In genomic region chr10:449331-449730, GRCh38 we compare ENCODE assay signal across 6 cellular contexts.
DNase-seq lines count a peak whose midpoint lies in the region; ATAC-seq and TF ChIP-seq lines count a peak whose summit lies in the region.
"Not testable (repeated sequence)": the region's sequence is repeated elsewhere in the genome, so short reads cannot be mapped to it uniquely, and the experiment has no call there.

No MANE protein-coding gene starts in this region.

- not testable (repeated sequence) for TF ChIP-seq CTCF in fibroblast of pulmonary artery (IDR thresholded peaks at IDR 0.05; ENCODE audit: low read length, missing control alignments)

- not testable (repeated sequence) for H3K14ac ChIP-seq in mesenchymal stem cell (ENCODE audit: low read length in 2 of 2)

- not testable (repeated sequence) for ATAC-seq in T-helper 17 cell; central memory CD8-positive, alpha-beta T cell (replicated peaks; ENCODE audit: extremely low read depth, poor library complexity, severe bottlenecking)

- not testable (repeated sequence) for DNase-seq in CD4-positive, alpha-beta memory T cell; T-helper 17 cell; central memory CD8-positive, alpha-beta T cell (ENCODE audit: low spot score in 2 of 2)
- DNase-seq in LHCN-M2 (ENCODE audit: low read depth), result peak; percentile 23
- peak; percentile 31 for DNase-seq in fibroblast of pulmonary artery (ENCODE audit: low read depth)
- DNase-seq in mesenchymal stem cell, result peak; percentile 24

- H4K91ac ChIP-seq in mesenchymal stem cell (ENCODE audit: low read length), result not testable (repeated sequence)

- H3K18ac ChIP-seq in mesenchymal stem cell (ENCODE audit: low read depth in 1 of 2, low read length in 2 of 2), result not testable (repeated sequence)

- not testable (repeated sequence) for H3K9me3 ChIP-seq in CD4-positive, alpha-beta memory T cell (ENCODE audit: control insufficient read depth in 1 of 2, low read length in 2 of 2); T-helper 17 cell (ENCODE audit: control insufficient read depth, low read length, poor library complexity, severe bottlenecking); mesenchymal stem cell (ENCODE audit: control insufficient read depth, low read length)

- WGBS in mesenchymal stem cell, result 100% methylated on average over 1 of the region's 6 CpGs

- H3K27ac ChIP-seq in CD4-positive, alpha-beta memory T cell (ENCODE audit: low read depth, low read length); mesenchymal stem cell (ENCODE audit: low read length, poor library complexity, severe bottlenecking): not testable (repeated sequence)

- H3K27ac Mint-ChIP-seq in CD4-positive, alpha-beta memory T cell, result peak overlapping the region in 6 of 7 donors; percentile 38 to 72 (median 63)
- H3K27ac Mint-ChIP-seq in T-helper 17 cell; central memory CD8-positive, alpha-beta T cell (ENCODE audit: low read depth): not testable (repeated sequence)

- not testable (repeated sequence) for H3K4me3 ChIP-seq in CD4-positive, alpha-beta memory T cell (ENCODE audit: low read length in 2 of 2); fibroblast of pulmonary artery (replicated peaks; ENCODE audit: low read depth, low read length); mesenchymal stem cell (ENCODE audit: insufficient read depth in 1 of 2, low read depth in 1 of 2, low read length in 2 of 2)

- POLR2A ChIA-PET in CD4-positive, alpha-beta memory T cell (lab: Charles Lee; ENCODE audit: partially characterized antibody), result interaction anchor here (2.3 kb wide), 1 partner anchor 10 kb away, joined by 11 read pairs; no protein-coding TSS in a partner anchor

- not testable (repeated sequence) for H3K4me2 ChIP-seq in mesenchymal stem cell (ENCODE audit: low read length, poor library complexity, severe bottlenecking)

- H3K36me3 ChIP-seq in CD4-positive, alpha-beta memory T cell (ENCODE audit: insufficient read depth, low read length); mesenchymal stem cell (ENCODE audit: control insufficient read depth in 1 of 2, insufficient read depth in 2 of 2, low read depth in 1 of 2, low read length in 2 of 2): not testable (repeated sequence)

- peaks cover 20% of the 10 kb centered on the region for H3K79me1 ChIP-seq in mesenchymal stem cell (replicated peaks; ENCODE audit: low read length, poor library complexity, severe bottlenecking)

- H3K9ac ChIP-seq in mesenchymal stem cell (ENCODE audit: low read length), result not testable (repeated sequence)

- not testable (repeated sequence) for H3K27me3 Mint-ChIP-seq in CD4-positive, alpha-beta memory T cell; T-helper 17 cell; central memory CD8-positive, alpha-beta T cell

- H2BK15ac ChIP-seq in mesenchymal stem cell (ENCODE audit: low read depth, poor library complexity, severe bottlenecking), result not testable (repeated sequence)

- CTCF ChIA-PET in CD4-positive, alpha-beta memory T cell (lab: Charles Lee; ENCODE audit: partially characterized antibody), result not testable (repeated sequence)

- not testable (repeated sequence) for H3K9me3 Mint-ChIP-seq in CD4-positive, alpha-beta memory T cell; central memory CD8-positive, alpha-beta T cell

- not testable (repeated sequence) for H2BK12ac ChIP-seq in mesenchymal stem cell (ENCODE audit: low read length in 2 of 2)

- peaks cover 33 to 77% (median 53%) of the 10 kb centered on the region in 4 donors for H3K4me1 Mint-ChIP-seq in CD4-positive, alpha-beta memory T cell
- H3K4me1 Mint-ChIP-seq in T-helper 17 cell, result peaks cover 28% of the 10 kb centered on the region
- peaks cover 40% of the 10 kb centered on the region for H3K4me1 Mint-ChIP-seq in central memory CD8-positive, alpha-beta T cell

- H3K23ac ChIP-seq in mesenchymal stem cell (ENCODE audit: low read length in 2 of 2), result not testable (repeated sequence)

- H3K4me1 ChIP-seq in CD4-positive, alpha-beta memory T cell (ENCODE audit: insufficient read depth, low read length), result peaks cover 63% of the 10 kb centered on the region
- H3K4me1 ChIP-seq in mesenchymal stem cell (ENCODE audit: control insufficient read depth, insufficient read depth, low read depth, low read length), result peaks cover 13% of the 10 kb centered on the region

- H2AK5ac ChIP-seq in mesenchymal stem cell (ENCODE audit: low read length, severe bottlenecking), result not testable (repeated sequence)

- H2BK120ac ChIP-seq in mesenchymal stem cell (ENCODE audit: low read depth, low read length), result not testable (repeated sequence)

- H3K27me3 ChIP-seq in CD4-positive, alpha-beta memory T cell (ENCODE audit: insufficient read depth, low read length); mesenchymal stem cell (ENCODE audit: control insufficient read depth in 1 of 2, insufficient read depth in 1 of 2, low read length in 2 of 2): not testable (repeated sequence)

- intact Hi-C loops in CD4-positive, alpha-beta memory T cell (cut with micrococcal nuclease), result not testable (repeated sequence)

- H3K4me3 Mint-ChIP-seq in CD4-positive, alpha-beta memory T cell, result peak overlapping the region in 3 of 8 donors; percentile 1 to 63 (median 10)
- H3K4me3 Mint-ChIP-seq in T-helper 17 cell, result peak overlapping the region; percentile 45
- peak overlapping the region; percentile 45 for H3K4me3 Mint-ChIP-seq in central memory CD8-positive, alpha-beta T cell

- not testable (repeated sequence) for H2BK5ac ChIP-seq in mesenchymal stem cell (ENCODE audit: low read depth, low read length, poor library complexity, severe bottlenecking)

- not testable (repeated sequence) for H4K8ac ChIP-seq in mesenchymal stem cell (ENCODE audit: low read length)

- not testable (repeated sequence) for H3K4ac ChIP-seq in mesenchymal stem cell (ENCODE audit: low read depth in 1 of 2, low read length in 2 of 2)

- H2AFZ ChIP-seq in mesenchymal stem cell (ENCODE audit: low read depth, low read length), result not testable (repeated sequence)

- H3K36me3 Mint-ChIP-seq in CD4-positive, alpha-beta memory T cell; T-helper 17 cell (ENCODE audit: low read depth): not testable (repeated sequence)
- peaks cover 10% of the 10 kb centered on the region for H3K36me3 Mint-ChIP-seq in central memory CD8-positive, alpha-beta T cell (ENCODE audit: insufficient read depth)
